ENCODE assay signal across 17 cellular contexts in the genomic region with DNA sequence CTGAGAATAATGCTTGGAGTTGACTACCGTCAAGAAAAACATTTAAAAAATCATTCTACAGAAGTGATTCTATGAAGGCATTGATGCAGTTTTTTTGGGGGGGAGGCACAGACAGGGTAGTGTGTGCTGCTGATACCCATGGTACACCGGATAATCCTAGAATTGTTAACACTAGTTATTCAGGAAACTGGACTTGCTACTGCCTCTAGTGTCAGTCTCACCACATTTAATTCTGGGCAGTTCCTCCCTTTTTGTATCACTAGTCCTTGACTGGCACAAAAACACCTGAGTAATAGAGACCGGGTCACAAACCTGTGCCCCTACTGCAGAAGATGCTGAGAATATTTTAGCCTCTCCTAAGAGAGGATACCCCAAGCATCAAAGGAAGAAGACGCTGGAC. TPM values are rescaled to one million over a fixed set of nuclear protein-coding genes. Genes with fewer than 3 reads are reported as not detected.
"Had no signal": no experiment of that assay in that cellular context is flagged by ENCODE, and none has a peak within 500 bp of the region (broad histone marks: within the 10 kb centered on the region; RNA-seq: fewer than 3 reads in every experiment).

No MANE protein-coding gene starts in this region.

- H3K4me3 ChIP-seq: coronary artery, ovary, skin epidermis, tibial artery, vagina had no signal

- H3K4me1 ChIP-seq: vagina had no signal

- ATAC-seq: natural killer cell treated with Interleukin-12 subunit alpha and Interleukin-12 subunit beta and Interleukin-15 and Interleukin-18, amount 100 ng/mL, for 72 hours; WTC11 had no signal

- H3K36me3 ChIP-seq: ovary, tibial artery, vagina had no signal

- H3K27ac ChIP-seq: coronary artery, epithelial cell of prostate, ovary, skin epidermis, tibial artery, vagina had no signal

- H3K9me3 ChIP-seq: ovary, tibial artery, vagina had no signal

- DNase-seq: activated CD4-positive, alpha-beta T cell treated with anti-CD3 and anti-CD28 coated beads, Interleukin-2, amount 10 ng/mL, durations not matched to agents 24 days and 14 days; activated naive CD4-positive, alpha-beta T cell treated with anti-CD3 and anti-CD28 coated beads for 36 hours; effector CD8-positive, alpha-beta T cell; glutamatergic neuron; immature natural killer cell; ovary; tibial artery had no signal

- H3K27me3 ChIP-seq: ovary, tibial artery, vagina had no signal

RNA-seq across cellular contexts. Expression of gene OR2F2, which starts 20.1 kb away (rescaled TPM):
- total RNA-seq: activated CD4-positive, alpha-beta T cell treated with anti-CD3 and anti-CD28 coated beads, Interleukin-2, amount 10 ng/mL, durations not matched to agents 24 days and 14 days; activated naive CD4-positive, alpha-beta T cell treated with anti-CD3 and anti-CD28 coated beads for 36 hours; cardiac septum; lung microvascular endothelial cell; mucosa of gallbladder; natural killer cell treated with Interleukin-12 subunit alpha and Interleukin-12 subunit beta and Interleukin-15 and Interleukin-18, amount 100 ng/mL, for 72 hours; ovary; renal cortical epithelial cell; vagina; WTC11 had no signal

RNA-seq across cellular contexts. Expression of gene OR2F1, which starts 39.7 kb away (rescaled TPM):
- total RNA-seq: activated CD4-positive, alpha-beta T cell treated with anti-CD3 and anti-CD28 coated beads, Interleukin-2, amount 10 ng/mL, durations not matched to agents 24 days and 14 days; activated naive CD4-positive, alpha-beta T cell treated with anti-CD3 and anti-CD28 coated beads for 36 hours; cardiac septum; lung microvascular endothelial cell; mucosa of gallbladder; natural killer cell treated with Interleukin-12 subunit alpha and Interleukin-12 subunit beta and Interleukin-15 and Interleukin-18, amount 100 ng/mL, for 72 hours; ovary; renal cortical epithelial cell; vagina; WTC11 had no signal
